In the genomic region with DNA sequence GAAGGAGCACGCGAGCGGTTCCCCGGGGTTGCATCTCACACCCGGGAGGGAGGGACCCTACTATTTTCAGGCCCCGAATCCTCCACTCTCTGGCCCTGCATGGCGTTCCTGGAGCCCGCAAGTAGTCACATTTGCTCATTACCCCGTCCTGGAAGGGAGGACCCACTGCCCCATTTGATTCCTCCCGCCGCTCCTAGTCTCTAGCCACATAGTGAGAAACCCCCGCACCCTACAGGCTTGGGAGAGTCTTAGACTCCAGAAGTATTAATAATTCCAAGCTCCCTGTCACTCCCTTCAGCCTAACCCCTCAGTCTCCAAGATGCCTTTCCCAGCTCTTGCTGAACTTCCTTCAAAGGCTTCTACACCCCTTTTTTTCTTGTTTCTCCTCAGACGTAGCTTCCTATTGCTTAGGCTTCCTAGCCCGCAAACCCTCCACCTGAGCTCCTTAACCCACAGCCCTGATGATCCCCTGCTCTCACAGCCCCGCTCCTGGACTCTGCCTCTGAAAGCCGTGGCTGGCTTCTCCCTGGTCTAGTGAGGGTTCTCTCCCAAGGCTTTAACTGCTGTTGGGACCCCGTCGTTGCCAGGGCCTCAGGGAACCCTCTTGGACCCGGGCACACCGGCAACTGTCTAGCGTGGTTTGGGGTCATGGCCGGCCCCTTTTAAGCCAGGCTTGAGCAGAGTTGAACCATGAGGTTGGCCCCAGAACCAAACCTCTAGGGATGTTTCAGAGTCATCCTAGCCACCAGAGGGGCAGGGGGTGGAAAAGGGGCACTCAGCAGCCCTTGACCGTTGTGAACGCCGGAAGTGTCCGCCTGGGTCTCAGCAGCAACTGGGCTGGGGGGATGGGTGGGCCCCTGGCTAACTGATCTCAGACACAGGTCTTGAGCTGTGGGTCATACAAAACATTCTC, we compare ENCODE assay signal across 1 cellular context.
TF ChIP-seq lines count a peak whose summit lies in the region.

No MANE protein-coding gene starts in this region.

TF ChIP-seq in HepG2, 621 proteins besides CTCF, POLR2A, EP300 and RAD21 (continued from another document and continues in another):
- TF ChIP-seq, protein P1, sequence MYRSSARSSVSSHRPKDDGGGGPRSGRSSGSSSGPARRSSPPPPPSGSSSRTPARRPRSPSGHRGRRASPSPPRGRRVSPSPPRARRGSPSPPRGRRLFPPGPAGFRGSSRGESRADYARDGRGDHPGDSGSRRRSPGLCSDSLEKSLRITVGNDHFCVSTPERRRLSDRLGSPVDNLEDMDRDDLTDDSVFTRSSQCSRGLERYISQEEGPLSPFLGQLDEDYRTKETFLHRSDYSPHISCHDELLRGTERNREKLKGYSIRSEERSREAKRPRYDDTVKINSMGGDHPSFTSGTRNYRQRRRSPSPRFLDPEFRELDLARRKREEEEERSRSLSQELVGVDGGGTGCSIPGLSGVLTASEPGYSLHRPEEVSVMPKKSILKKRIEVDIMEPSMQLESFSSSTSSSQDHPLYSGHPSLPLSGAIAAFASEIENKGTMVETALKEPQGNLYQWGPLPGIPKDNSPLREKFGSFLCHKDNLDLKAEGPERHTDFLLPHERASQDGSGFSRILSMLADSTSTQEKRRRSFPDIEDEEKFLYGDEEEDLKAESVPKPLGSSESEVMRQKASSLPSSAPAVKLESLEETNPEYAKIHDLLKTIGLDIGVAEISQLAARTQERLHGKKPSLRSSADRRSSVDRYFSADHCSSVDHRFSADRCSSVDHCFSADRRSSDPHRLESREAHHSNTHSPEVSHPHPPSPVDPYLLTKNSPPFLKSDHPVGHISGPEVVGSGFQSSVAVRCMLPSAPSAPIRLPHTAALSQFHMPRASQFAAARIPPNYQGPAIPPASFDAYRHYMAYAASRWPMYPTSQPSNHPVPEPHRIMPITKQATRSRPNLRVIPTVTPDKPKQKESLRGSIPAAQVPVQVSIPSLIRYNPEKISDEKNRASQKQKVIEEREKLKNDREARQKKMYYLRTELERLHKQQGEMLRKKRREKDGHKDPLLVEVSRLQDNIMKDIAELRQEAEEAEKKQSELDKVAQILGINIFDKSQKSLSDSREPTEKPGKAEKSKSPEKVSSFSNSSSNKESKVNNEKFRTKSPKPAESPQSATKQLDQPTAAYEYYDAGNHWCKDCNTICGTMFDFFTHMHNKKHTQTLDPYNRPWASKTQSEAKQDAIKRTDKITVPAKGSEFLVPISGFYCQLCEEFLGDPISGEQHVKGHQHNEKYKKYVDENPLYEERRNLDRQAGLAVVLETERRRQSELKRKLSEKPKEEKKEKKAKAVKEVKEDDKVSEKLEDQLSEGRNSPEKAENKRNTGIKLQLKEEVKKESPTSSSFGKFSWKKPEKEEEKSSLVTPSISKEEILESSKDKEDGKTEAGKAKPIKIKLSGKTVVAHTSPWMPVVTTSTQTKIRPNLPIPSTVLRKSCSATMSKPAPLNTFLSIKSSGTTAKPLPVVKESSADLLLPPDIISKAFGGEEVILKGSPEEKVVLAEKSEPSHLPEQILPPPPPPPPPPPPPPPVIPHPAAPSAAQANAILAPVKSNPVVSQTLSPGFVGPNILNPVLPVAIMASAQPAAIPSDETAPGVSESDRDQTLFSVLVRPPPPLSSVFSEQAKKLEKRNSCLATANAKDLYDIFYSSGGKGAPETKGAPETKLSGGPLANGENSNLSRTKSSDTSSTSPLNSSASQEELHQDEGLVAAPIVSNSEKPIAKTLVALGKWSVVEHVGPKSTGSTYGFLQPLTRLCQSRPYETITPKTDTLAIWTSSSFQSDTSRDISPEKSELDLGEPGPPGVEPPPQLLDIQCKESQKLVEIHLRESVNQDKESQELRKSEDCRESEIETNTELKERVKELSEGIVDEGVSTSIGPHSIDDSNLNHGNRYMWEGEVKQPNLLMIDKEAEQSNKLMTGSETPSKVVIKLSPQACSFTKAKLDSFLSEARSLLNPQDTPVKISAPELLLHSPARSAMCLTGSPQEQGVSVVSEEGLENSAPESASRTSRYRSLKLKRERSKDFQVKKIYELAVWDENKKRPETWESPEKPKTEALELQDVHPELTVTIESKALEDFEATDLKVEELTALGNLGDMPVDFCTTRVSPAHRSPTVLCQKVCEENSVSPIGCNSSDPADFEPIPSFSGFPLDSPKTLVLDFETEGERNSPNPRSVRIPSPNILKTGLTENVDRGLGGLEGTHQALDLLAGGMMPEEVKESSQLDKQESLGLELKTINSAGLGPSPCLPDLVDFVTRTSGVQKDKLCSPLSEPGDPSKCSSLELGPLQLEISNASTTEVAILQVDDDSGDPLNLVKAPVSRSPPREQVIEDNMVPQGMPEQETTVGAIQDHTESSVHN (CRISPR knock-in tag; IDR thresholded peaks at IDR 0.05), result peak; percentile 38; the same call in 1 of the 2 replicates
- TF ChIP-seq ZMYM2 (CRISPR knock-in tag; IDR thresholded peaks at IDR 0.05), result no peak
- TF ChIP-seq, protein P2, sequence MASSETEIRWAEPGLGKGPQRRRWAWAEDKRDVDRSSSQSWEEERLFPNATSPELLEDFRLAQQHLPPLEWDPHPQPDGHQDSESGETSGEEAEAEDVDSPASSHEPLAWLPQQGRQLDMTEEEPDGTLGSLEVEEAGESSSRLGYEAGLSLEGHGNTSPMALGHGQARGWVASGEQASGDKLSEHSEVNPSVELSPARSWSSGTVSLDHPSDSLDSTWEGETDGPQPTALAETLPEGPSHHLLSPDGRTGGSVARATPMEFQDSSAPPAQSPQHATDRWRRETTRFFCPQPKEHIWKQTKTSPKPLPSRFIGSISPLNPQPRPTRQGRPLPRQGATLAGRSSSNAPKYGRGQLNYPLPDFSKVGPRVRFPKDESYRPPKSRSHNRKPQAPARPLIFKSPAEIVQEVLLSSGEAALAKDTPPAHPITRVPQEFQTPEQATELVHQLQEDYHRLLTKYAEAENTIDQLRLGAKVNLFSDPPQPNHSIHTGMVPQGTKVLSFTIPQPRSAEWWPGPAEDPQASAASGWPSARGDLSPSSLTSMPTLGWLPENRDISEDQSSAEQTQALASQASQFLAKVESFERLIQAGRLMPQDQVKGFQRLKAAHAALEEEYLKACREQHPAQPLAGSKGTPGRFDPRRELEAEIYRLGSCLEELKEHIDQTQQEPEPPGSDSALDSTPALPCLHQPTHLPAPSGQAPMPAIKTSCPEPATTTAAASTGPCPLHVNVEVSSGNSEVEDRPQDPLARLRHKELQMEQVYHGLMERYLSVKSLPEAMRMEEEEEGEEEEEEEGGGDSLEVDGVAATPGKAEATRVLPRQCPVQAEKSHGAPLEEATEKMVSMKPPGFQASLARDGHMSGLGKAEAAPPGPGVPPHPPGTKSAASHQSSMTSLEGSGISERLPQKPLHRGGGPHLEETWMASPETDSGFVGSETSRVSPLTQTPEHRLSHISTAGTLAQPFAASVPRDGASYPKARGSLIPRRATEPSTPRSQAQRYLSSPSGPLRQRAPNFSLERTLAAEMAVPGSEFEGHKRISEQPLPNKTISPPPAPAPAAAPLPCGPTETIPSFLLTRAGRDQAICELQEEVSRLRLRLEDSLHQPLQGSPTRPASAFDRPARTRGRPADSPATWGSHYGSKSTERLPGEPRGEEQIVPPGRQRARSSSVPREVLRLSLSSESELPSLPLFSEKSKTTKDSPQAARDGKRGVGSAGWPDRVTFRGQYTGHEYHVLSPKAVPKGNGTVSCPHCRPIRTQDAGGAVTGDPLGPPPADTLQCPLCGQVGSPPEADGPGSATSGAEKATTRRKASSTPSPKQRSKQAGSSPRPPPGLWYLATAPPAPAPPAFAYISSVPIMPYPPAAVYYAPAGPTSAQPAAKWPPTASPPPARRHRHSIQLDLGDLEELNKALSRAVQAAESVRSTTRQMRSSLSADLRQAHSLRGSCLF (CRISPR knock-in tag; IDR thresholded peaks at IDR 0.05; ENCODE audit: borderline replicate concordance), result no peak
- TF ChIP-seq HOXA3 (CRISPR knock-in tag; IDR thresholded peaks at IDR 0.05), result peak; percentile 17; the same call in 1 of the 2 replicates
- no peak for TF ChIP-seq CHCHD3 (CRISPR knock-in tag; IDR thresholded peaks at IDR 0.05)
- TF ChIP-seq ZNF782 (CRISPR knock-in tag; IDR thresholded peaks at IDR 0.05; ENCODE audit: borderline replicate concordance), result no peak
- no peak for TF ChIP-seq ZFP90 (CRISPR knock-in tag; IDR thresholded peaks at IDR 0.05; ENCODE audit: borderline replicate concordance)
- TF ChIP-seq SRSF1 (optimal IDR thresholded peaks at IDR 0.05; ENCODE audit: low read depth, low read length), result no peak
- TF ChIP-seq, protein P3, sequence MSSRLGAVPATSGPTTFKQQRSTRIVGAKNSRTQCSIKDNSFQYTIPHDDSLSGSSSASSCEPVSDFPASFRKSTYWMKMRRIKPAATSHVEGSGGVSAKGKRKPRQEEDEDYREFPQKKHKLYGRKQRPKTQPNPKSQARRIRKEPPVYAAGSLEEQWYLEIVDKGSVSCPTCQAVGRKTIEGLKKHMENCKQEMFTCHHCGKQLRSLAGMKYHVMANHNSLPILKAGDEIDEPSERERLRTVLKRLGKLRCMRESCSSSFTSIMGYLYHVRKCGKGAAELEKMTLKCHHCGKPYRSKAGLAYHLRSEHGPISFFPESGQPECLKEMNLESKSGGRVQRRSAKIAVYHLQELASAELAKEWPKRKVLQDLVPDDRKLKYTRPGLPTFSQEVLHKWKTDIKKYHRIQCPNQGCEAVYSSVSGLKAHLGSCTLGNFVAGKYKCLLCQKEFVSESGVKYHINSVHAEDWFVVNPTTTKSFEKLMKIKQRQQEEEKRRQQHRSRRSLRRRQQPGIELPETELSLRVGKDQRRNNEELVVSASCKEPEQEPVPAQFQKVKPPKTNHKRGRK (CRISPR knock-in tag; IDR thresholded peaks at IDR 0.05), result no peak
- TF ChIP-seq, protein P4, sequence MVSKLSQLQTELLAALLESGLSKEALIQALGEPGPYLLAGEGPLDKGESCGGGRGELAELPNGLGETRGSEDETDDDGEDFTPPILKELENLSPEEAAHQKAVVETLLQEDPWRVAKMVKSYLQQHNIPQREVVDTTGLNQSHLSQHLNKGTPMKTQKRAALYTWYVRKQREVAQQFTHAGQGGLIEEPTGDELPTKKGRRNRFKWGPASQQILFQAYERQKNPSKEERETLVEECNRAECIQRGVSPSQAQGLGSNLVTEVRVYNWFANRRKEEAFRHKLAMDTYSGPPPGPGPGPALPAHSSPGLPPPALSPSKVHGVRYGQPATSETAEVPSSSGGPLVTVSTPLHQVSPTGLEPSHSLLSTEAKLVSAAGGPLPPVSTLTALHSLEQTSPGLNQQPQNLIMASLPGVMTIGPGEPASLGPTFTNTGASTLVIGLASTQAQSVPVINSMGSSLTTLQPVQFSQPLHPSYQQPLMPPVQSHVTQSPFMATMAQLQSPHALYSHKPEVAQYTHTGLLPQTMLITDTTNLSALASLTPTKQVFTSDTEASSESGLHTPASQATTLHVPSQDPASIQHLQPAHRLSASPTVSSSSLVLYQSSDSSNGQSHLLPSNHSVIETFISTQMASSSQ (IDR thresholded peaks at IDR 0.05; ENCODE audit: low read depth), result no peak
- TF ChIP-seq, protein P4 (CRISPR knock-in tag; IDR thresholded peaks at IDR 0.05; ENCODE audit: borderline replicate concordance), result no peak
- TF ChIP-seq GATAD2A (CRISPR knock-in tag; IDR thresholded peaks at IDR 0.05), result peak; percentile 49; the same call in 1 of the 2 replicates
- no peak for TF ChIP-seq TCF12 (IDR thresholded peaks at IDR 0.05)
- TF ChIP-seq TCF12 (CRISPR knock-in tag; IDR thresholded peaks at IDR 0.05), result no peak
- no peak for TF ChIP-seq IKZF1 (IDR thresholded peaks at IDR 0.05)
- TF ChIP-seq SOX13 (IDR thresholded peaks at IDR 0.05), result no peak
- no peak for TF ChIP-seq SOX13 (CRISPR knock-in tag; conservative IDR thresholded peaks at IDR 0.05 in 1 of 2, IDR thresholded peaks at IDR 0.05 in 1 of 2)
- TF ChIP-seq ZNF816 (CRISPR knock-in tag; IDR thresholded peaks at IDR 0.05; ENCODE audit: borderline replicate concordance), result 0 out of 2 replicates have a peak, but pooled peaks have one; percentile 21
- TF ChIP-seq ZNF644 (CRISPR knock-in tag; IDR thresholded peaks at IDR 0.05; ENCODE audit: low read depth), result no peak
- no peak for TF ChIP-seq ZNF83 (CRISPR knock-in tag; IDR thresholded peaks at IDR 0.05; ENCODE audit: borderline replicate concordance)
- no peak for TF ChIP-seq SAFB2 (CRISPR knock-in tag; IDR thresholded peaks at IDR 0.05; ENCODE audit: borderline replicate concordance, low read depth)
- TF ChIP-seq NFYC (CRISPR knock-in tag; IDR thresholded peaks at IDR 0.05), result no peak
- no peak for TF ChIP-seq MXD4 (CRISPR knock-in tag; IDR thresholded peaks at IDR 0.05)
- TF ChIP-seq, protein P5, sequence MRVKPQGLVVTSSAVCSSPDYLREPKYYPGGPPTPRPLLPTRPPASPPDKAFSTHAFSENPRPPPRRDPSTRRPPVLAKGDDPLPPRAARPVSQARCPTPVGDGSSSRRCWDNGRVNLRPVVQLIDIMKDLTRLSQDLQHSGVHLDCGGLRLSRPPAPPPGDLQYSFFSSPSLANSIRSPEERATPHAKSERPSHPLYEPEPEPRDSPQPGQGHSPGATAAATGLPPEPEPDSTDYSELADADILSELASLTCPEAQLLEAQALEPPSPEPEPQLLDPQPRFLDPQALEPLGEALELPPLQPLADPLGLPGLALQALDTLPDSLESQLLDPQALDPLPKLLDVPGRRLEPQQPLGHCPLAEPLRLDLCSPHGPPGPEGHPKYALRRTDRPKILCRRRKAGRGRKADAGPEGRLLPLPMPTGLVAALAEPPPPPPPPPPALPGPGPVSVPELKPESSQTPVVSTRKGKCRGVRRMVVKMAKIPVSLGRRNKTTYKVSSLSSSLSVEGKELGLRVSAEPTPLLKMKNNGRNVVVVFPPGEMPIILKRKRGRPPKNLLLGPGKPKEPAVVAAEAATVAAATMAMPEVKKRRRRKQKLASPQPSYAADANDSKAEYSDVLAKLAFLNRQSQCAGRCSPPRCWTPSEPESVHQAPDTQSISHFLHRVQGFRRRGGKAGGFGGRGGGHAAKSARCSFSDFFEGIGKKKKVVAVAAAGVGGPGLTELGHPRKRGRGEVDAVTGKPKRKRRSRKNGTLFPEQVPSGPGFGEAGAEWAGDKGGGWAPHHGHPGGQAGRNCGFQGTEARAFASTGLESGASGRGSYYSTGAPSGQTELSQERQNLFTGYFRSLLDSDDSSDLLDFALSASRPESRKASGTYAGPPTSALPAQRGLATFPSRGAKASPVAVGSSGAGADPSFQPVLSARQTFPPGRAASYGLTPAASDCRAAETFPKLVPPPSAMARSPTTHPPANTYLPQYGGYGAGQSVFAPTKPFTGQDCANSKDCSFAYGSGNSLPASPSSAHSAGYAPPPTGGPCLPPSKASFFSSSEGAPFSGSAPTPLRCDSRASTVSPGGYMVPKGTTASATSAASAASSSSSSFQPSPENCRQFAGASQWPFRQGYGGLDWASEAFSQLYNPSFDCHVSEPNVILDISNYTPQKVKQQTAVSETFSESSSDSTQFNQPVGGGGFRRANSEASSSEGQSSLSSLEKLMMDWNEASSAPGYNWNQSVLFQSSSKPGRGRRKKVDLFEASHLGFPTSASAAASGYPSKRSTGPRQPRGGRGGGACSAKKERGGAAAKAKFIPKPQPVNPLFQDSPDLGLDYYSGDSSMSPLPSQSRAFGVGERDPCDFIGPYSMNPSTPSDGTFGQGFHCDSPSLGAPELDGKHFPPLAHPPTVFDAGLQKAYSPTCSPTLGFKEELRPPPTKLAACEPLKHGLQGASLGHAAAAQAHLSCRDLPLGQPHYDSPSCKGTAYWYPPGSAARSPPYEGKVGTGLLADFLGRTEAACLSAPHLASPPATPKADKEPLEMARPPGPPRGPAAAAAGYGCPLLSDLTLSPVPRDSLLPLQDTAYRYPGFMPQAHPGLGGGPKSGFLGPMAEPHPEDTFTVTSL (CRISPR knock-in tag; IDR thresholded peaks at IDR 0.05; ENCODE audit: borderline replicate concordance), result peak; percentile 21; the same call in 1 of the 2 replicates
